17 cellular contexts compared by ENCODE assay signal in the genomic region with DNA sequence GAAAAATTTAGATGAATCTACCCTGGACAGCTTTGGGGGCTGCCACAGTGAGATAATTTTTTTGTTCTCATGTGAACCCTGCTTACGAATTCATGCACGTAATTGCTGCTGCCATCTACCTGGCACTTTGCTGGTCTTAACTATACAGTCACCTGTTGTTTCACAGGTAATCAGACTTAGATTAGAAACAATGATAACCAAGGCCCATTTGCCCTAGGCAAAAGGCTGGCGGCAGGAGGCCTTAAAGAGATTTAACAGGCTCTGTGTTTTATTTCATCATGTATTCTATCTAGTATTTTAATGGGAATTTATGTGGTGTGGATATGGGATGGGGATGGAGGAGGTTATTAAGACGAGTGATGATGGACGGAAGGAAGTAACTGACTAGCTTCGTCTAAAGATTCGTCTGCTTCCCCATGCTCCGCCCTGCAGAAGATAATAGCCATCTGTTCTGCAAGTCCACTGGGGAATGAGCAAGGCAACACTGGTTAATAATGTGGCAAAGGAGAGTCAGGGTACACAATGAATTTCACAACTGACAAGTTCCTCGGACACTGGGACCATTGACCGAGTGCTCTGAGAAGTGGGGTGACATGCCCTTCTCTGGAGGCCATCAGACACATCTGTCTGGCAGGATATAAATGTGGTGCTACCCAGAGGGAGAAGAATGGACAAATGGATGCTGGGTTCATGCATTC.
DNase-seq lines count a peak whose midpoint lies in the region; ATAC-seq, FAIRE-seq and TF ChIP-seq lines count a peak whose summit lies in the region.
"Had no signal": no experiment of that assay in that cellular context is flagged by ENCODE, and none has a peak within 500 bp of the region (broad histone marks: within the 10 kb centered on the region; RNA-seq: fewer than 3 reads in every experiment).

No MANE protein-coding gene starts in this region.

- 62% methylated on average over 10 of the region's 10 CpGs for WGBS in mesenchymal stem cell
- 72% methylated on average over 10 of the region's 10 CpGs for WGBS in SK-N-SH (ENCODE audit: low lambda C conversion rate)

- no peak for TF ChIP-seq EP300 in SK-N-SH (IDR thresholded peaks at IDR 0.05; ENCODE audit: borderline replicate concordance in 1 of 2, low read depth in 1 of 2, low read length in 1 of 2)

- H3K9ac ChIP-seq in mesenchymal stem cell (ENCODE audit: low read length) = no peak overlapping the region
- H3K9ac ChIP-seq in SK-N-SH = no peak overlapping the region

- H3K27me3 ChIP-seq in bronchial epithelial cell (ENCODE audit: control insufficient read depth, insufficient read depth, low read length) (peaks cover 3% of the 10 kb centered on the region), mesenchymal stem cell (ENCODE audit: control insufficient read depth in 1 of 2, insufficient read depth in 1 of 2, low read length in 2 of 2) (no peaks in the 10 kb centered on the region), SK-N-SH (ENCODE audit: insufficient read depth) (no peaks in the 10 kb centered on the region)

- H3K9me3 Mint-ChIP-seq in activated T-helper 1 cell treated with anti-CD3 and anti-CD28 coated beads, Interleukin-12 subunit alpha, Interleukin-12 subunit beta, Interleukin-2, Interleukin-4 antibody, amounts not matched to agents 30 ng/mL and 10 ng/mL and 1 ng/mL, durations not matched to agents 14 hours and 24 hours and 36 hours = no peaks in the 10 kb centered on the region
- H3K9me3 Mint-ChIP-seq in activated T-cell treated with anti-CD3 and anti-CD28 coated beads, Interleukin-2, amount 50 U/mL, for 24 hours = no peaks in the 10 kb centered on the region
- H3K9me3 Mint-ChIP-seq: GM23338 had no signal

- no peak overlapping the region for H3K23ac ChIP-seq in mesenchymal stem cell (ENCODE audit: low read length in 2 of 2)

- H3K4me1 Mint-ChIP-seq in activated T-helper 1 cell treated with anti-CD3 and anti-CD28 coated beads, Interleukin-12 subunit alpha, Interleukin-12 subunit beta, Interleukin-2, Interleukin-4 antibody, amounts not matched to agents 30 ng/mL and 10 ng/mL and 1 ng/mL, durations not matched to agents 14 hours and 24 hours and 36 hours (ENCODE audit: low read depth) = no peaks in the 10 kb centered on the region
- no peaks in the 10 kb centered on the region for H3K4me1 Mint-ChIP-seq in activated T-cell treated with anti-CD3 and anti-CD28 coated beads, Interleukin-2, amount 50 U/mL, for 24 hours (ENCODE audit: low read depth)
- H3K4me1 Mint-ChIP-seq: CD14-positive monocyte, GM23338 had no signal

- H3F3A ChIP-seq in SK-N-SH (replicated peaks; ENCODE audit: insufficient read depth) = no peaks in the 10 kb centered on the region

- H4K8ac ChIP-seq in mesenchymal stem cell (ENCODE audit: low read length) = no peak overlapping the region

- no peaks in the 10 kb centered on the region for H3K79me1 ChIP-seq in mesenchymal stem cell (replicated peaks; ENCODE audit: low read length, poor library complexity, severe bottlenecking)

- no peak overlapping the region for H2BK120ac ChIP-seq in mesenchymal stem cell (ENCODE audit: low read depth, low read length)

- no peak overlapping the region for H2AFZ ChIP-seq in mesenchymal stem cell (ENCODE audit: low read depth, low read length)
- no peak overlapping the region for H2AFZ ChIP-seq in SK-N-SH (ENCODE audit: low read depth)
- H2AFZ ChIP-seq: GM23338 had no signal

- peaks cover 6% of the 10 kb centered on the region for H3K27me3 Mint-ChIP-seq in activated T-helper 1 cell treated with anti-CD3 and anti-CD28 coated beads, Interleukin-12 subunit alpha, Interleukin-12 subunit beta, Interleukin-2, Interleukin-4 antibody, amounts not matched to agents 30 ng/mL and 10 ng/mL and 1 ng/mL, durations not matched to agents 14 hours and 24 hours and 36 hours (ENCODE audit: insufficient read depth)
- H3K27me3 Mint-ChIP-seq in activated T-cell treated with anti-CD3 and anti-CD28 coated beads, Interleukin-2, amount 50 U/mL, for 24 hours = peaks cover 14% of the 10 kb centered on the region

- H2BK15ac ChIP-seq in mesenchymal stem cell (ENCODE audit: low read depth, poor library complexity, severe bottlenecking) = no peak overlapping the region

- no peaks in the 10 kb centered on the region for H3K79me2 ChIP-seq in SK-N-SH (ENCODE audit: insufficient read depth)

- no peak overlapping the region for H3K4me3 Mint-ChIP-seq in activated T-helper 1 cell treated with anti-CD3 and anti-CD28 coated beads, Interleukin-12 subunit alpha, Interleukin-12 subunit beta, Interleukin-2, Interleukin-4 antibody, amounts not matched to agents 30 ng/mL and 10 ng/mL and 1 ng/mL, durations not matched to agents 14 hours and 24 hours and 36 hours
- H3K4me3 Mint-ChIP-seq in activated T-cell treated with anti-CD3 and anti-CD28 coated beads, Interleukin-2, amount 50 U/mL, for 24 hours = no peak overlapping the region
- H3K4me3 Mint-ChIP-seq: GM23338 had no signal

- H3K4me3 ChIP-seq in bronchial epithelial cell (ENCODE audit: low read depth, low read length) (no peak overlapping the region), mesenchymal stem cell (ENCODE audit: insufficient read depth in 1 of 2, low read depth in 1 of 2, low read length in 2 of 2) (no peak overlapping the region), SK-N-SH (ENCODE audit: low read depth in 2 of 2, low read length in 1 of 2) (no peak overlapping the region)
- H3K4me3 ChIP-seq: GM23338 had no signal

- H3K4me2 ChIP-seq in mesenchymal stem cell (ENCODE audit: low read length, poor library complexity, severe bottlenecking) (no peak overlapping the region), SK-N-SH (no peak overlapping the region)
- H3K4me2 ChIP-seq: GM23338 had no signal

- intact Hi-C loops in activated T-helper 1 cell treated with anti-CD3 and anti-CD28 coated beads, Interleukin-12 subunit alpha, Interleukin-12 subunit beta, Interleukin-2, Interleukin-4 antibody, amounts not matched to agents 30 ng/mL and 10 ng/mL and 1 ng/mL, durations not matched to agents 14 hours and 24 hours and 36 hours (cut with micrococcal nuclease) = no loop called here

- FAIRE-seq in bronchial epithelial cell (lab: Jason Lieb, UNC) = peak; percentile 36
- FAIRE-seq: A204.1, G401.6, GM12891, RCC 7860 had no signal

- H3K4ac ChIP-seq in mesenchymal stem cell (ENCODE audit: low read depth in 1 of 2, low read length in 2 of 2) = no peak overlapping the region

- H3K4me1 ChIP-seq in mesenchymal stem cell (ENCODE audit: control insufficient read depth, insufficient read depth, low read depth, low read length) (no peaks in the 10 kb centered on the region), SK-N-SH (ENCODE audit: control insufficient read depth in 1 of 2, insufficient read depth in 2 of 2, low read depth in 1 of 2, low read length in 1 of 2) (peaks cover 0 to 3% of the 10 kb centered on the region in 2 experiments; a peak in 1 of 4 replicates)

- peak overlapping the region in 1 of 2 experiments; percentile 55 for H2BK12ac ChIP-seq in mesenchymal stem cell (ENCODE audit: low read length in 2 of 2)

- no peak overlapping the region for H2AK5ac ChIP-seq in mesenchymal stem cell (ENCODE audit: low read length, severe bottlenecking)

- no peak overlapping the region for H3K27ac ChIP-seq in mesenchymal stem cell (ENCODE audit: low read length, poor library complexity, severe bottlenecking)
- no peak overlapping the region for H3K27ac ChIP-seq in SK-N-SH (ENCODE audit: low read depth in 2 of 2, low read length in 1 of 2)

- no peak overlapping the region for H2BK5ac ChIP-seq in mesenchymal stem cell (ENCODE audit: low read depth, low read length, poor library complexity, severe bottlenecking)

- peak overlapping the region in 1 of 2 experiments; percentile 59 for H3K18ac ChIP-seq in mesenchymal stem cell (ENCODE audit: low read depth in 1 of 2, low read length in 2 of 2)

- POLR2A ChIA-PET in SK-N-SH (lab: Yijun Ruan, JAX) = no interaction called here

- H4K91ac ChIP-seq in mesenchymal stem cell (ENCODE audit: low read length) = no peak overlapping the region

- TF ChIP-seq RAD21 in SK-N-SH (IDR thresholded peaks at IDR 0.05; ENCODE audit: low read length) = no peak

- no peak for TF ChIP-seq CTCF in bronchial epithelial cell (IDR thresholded peaks at IDR 0.05; ENCODE audit: insufficient read depth, low read length, severe bottlenecking)
- no peak for TF ChIP-seq CTCF in SK-N-SH (IDR thresholded peaks at IDR 0.05)

- CTCF ChIA-PET in SK-N-SH (lab: Yijun Ruan, JAX) = no interaction called here

- H3K27ac Mint-ChIP-seq in activated T-helper 1 cell treated with anti-CD3 and anti-CD28 coated beads, Interleukin-12 subunit alpha, Interleukin-12 subunit beta, Interleukin-2, Interleukin-4 antibody, amounts not matched to agents 30 ng/mL and 10 ng/mL and 1 ng/mL, durations not matched to agents 14 hours and 24 hours and 36 hours = no peak overlapping the region
- no peak overlapping the region for H3K27ac Mint-ChIP-seq in activated T-cell treated with anti-CD3 and anti-CD28 coated beads, Interleukin-2, amount 50 U/mL, for 24 hours
- H3K27ac Mint-ChIP-seq: CD14-positive monocyte, GM23338 had no signal

- no peaks in the 10 kb centered on the region for H3K9me2 ChIP-seq in SK-N-SH

- ATAC-seq in GM19324 (IDR thresholded peaks at IDR 0.05; ENCODE audit: low FRiP score, unreplicated experiment) = no peak
- ATAC-seq: GM23338 had no signal

- no peaks in the 10 kb centered on the region for H3K36me3 Mint-ChIP-seq in activated T-helper 1 cell treated with anti-CD3 and anti-CD28 coated beads, Interleukin-12 subunit alpha, Interleukin-12 subunit beta, Interleukin-2, Interleukin-4 antibody, amounts not matched to agents 30 ng/mL and 10 ng/mL and 1 ng/mL, durations not matched to agents 14 hours and 24 hours and 36 hours (ENCODE audit: low read depth)
- no peaks in the 10 kb centered on the region for H3K36me3 Mint-ChIP-seq in activated T-cell treated with anti-CD3 and anti-CD28 coated beads, Interleukin-2, amount 50 U/mL, for 24 hours (ENCODE audit: low read depth)
- H3K36me3 Mint-ChIP-seq: CD14-positive monocyte had no signal

- no peak overlapping the region for H3K14ac ChIP-seq in mesenchymal stem cell (ENCODE audit: low read length in 2 of 2)

- H3K9me3 ChIP-seq in mesenchymal stem cell (ENCODE audit: control insufficient read depth, low read length) (no peaks in the 10 kb centered on the region), SK-N-SH (no peaks in the 10 kb centered on the region)

- no peaks in the 10 kb centered on the region for H3K36me3 ChIP-seq in bronchial epithelial cell (ENCODE audit: control insufficient read depth, insufficient read depth, low read length)
- H3K36me3 ChIP-seq in mesenchymal stem cell (ENCODE audit: control insufficient read depth in 1 of 2, insufficient read depth in 2 of 2, low read depth in 1 of 2, low read length in 2 of 2) = no peaks in the 10 kb centered on the region
- H3K36me3 ChIP-seq in SK-N-SH (replicated peaks in 1 of 2; ENCODE audit: control insufficient read depth in 1 of 2, insufficient read depth in 2 of 2, low read length in 1 of 2) = no peaks in the 10 kb centered on the region

- H4K20me1 ChIP-seq in SK-N-SH (ENCODE audit: insufficient read depth) = no peaks in the 10 kb centered on the region

- DNase-seq in NCI-H82 (lab: John Stamatoyannopoulos, UW) (peak; percentile 6), NCI-H82 treated with DMSO at 0.1 percent for 48 hours (lab: John Stamatoyannopoulos, UW; ENCODE audit: unreplicated experiment) (no peak), bronchial epithelial cell (ENCODE audit: low read depth) (no peak), mesenchymal stem cell (peak; percentile 37), SK-N-SH (no peak)
- DNase-seq in activated T-helper 1 cell treated with anti-CD3 and anti-CD28 coated beads, Interleukin-12 subunit alpha, Interleukin-12 subunit beta, Interleukin-2, Interleukin-4 antibody, amounts not matched to agents 30 ng/mL and 10 ng/mL and 1 ng/mL, durations not matched to agents 14 hours and 24 hours and 36 hours (ENCODE audit: low spot score) = no peak
- DNase-seq in activated T-cell treated with anti-CD3 and anti-CD28 coated beads, Interleukin-2, amount 50 U/mL, for 24 hours = no peak
- DNase-seq: DMS79, NCI-H1694, NCI-H2107 had no signal

Comparison
In these comparisons a context has a peak if more than half of its experiments do, and no peak if none do; other contexts are left out.
1. DNase-seq: peak in NCI-H82 (single experiment) and mesenchymal stem cell (single experiment); none in NCI-H82 treated with DMSO at 0.1 percent for 48 hours (single experiment), bronchial epithelial cell (single experiment), SK-N-SH (single experiment), activated T-helper 1 cell treated with anti-CD3 and anti-CD28 coated beads, Interleukin-12 subunit alpha, Interleukin-12 subunit beta, Interleukin-2, Interleukin-4 antibody, amounts not matched to agents 30 ng/mL and 10 ng/mL and 1 ng/mL, durations not matched to agents 14 hours and 24 hours and 36 hours (single experiment) and activated T-cell treated with anti-CD3 and anti-CD28 coated beads, Interleukin-2, amount 50 U/mL, for 24 hours (single experiment).